9 cellular contexts compared by ENCODE assay signal in genomic region chr17:63433746-63434591, GRCh38. TPM values are rescaled to one million over a fixed set of nuclear protein-coding genes. Genes with fewer than 3 reads are reported as not detected.
A peak's percentile ranks its signal among the peaks of the same experiment; 100 is the strongest.
DNase-seq lines count a peak whose midpoint lies in the region; ATAC-seq and TF ChIP-seq lines count a peak whose summit lies in the region.
"Had no signal": no experiment of that assay in that cellular context is flagged by ENCODE, and none has a peak within 500 bp of the region (broad histone marks: within the 10 kb centered on the region; RNA-seq: fewer than 3 reads in every experiment).

No MANE protein-coding gene starts in this region.

- H3K27ac Mint-ChIP-seq in activated T-helper 1 cell treated with anti-CD3 and anti-CD28 coated beads, Interleukin-12 subunit alpha, Interleukin-12 subunit beta, Interleukin-2, Interleukin-4 antibody, amounts not matched to agents 30 ng/mL and 10 ng/mL and 1 ng/mL, durations not matched to agents 14 hours and 24 hours and 36 hours = peak overlapping the region; percentile 12
- H3K27ac Mint-ChIP-seq: activated naive CD4-positive, alpha-beta T cell treated with anti-CD3 and anti-CD28 coated beads, Interleukin-2, amount 50 U/mL, for 24 hours had no signal

- peak overlapping the region; percentile 47 to 89 (median 82) for H3K27ac ChIP-seq in stomach

- 39 to 57% (median 41%) methylated on average over 19 to 32 of the region's 32 CpGs for WGBS in stomach, 5 donors

- peaks cover 30% of the 10 kb centered on the region for H3K4me1 Mint-ChIP-seq in activated T-helper 1 cell treated with anti-CD3 and anti-CD28 coated beads, Interleukin-12 subunit alpha, Interleukin-12 subunit beta, Interleukin-2, Interleukin-4 antibody, amounts not matched to agents 30 ng/mL and 10 ng/mL and 1 ng/mL, durations not matched to agents 14 hours and 24 hours and 36 hours (ENCODE audit: low read depth)

- peaks cover 2% of the 10 kb centered on the region for H3K27me3 Mint-ChIP-seq in activated T-helper 1 cell treated with anti-CD3 and anti-CD28 coated beads, Interleukin-12 subunit alpha, Interleukin-12 subunit beta, Interleukin-2, Interleukin-4 antibody, amounts not matched to agents 30 ng/mL and 10 ng/mL and 1 ng/mL, durations not matched to agents 14 hours and 24 hours and 36 hours (ENCODE audit: insufficient read depth)
- H3K27me3 Mint-ChIP-seq: activated naive CD4-positive, alpha-beta T cell treated with anti-CD3 and anti-CD28 coated beads, Interleukin-2, amount 50 U/mL, for 24 hours had no signal

- TF ChIP-seq POLR2A in stomach (IDR thresholded peaks at IDR 0.05) = no peak

- no peak for TF ChIP-seq EP300 in stomach (IDR thresholded peaks at IDR 0.05)

- no peak for TF ChIP-seq CTCF in stomach (IDR thresholded peaks at IDR 0.05)

- H3K4me1 ChIP-seq in stomach = peaks cover 70 to 81% (median 80%) of the 10 kb centered on the region in 4 donors

- H3K36me3 ChIP-seq in stomach = peaks cover 0 to 7% (median 2%) of the 10 kb centered on the region in 4 donors

- intact Hi-C loops in activated T-helper 1 cell treated with anti-CD3 and anti-CD28 coated beads, Interleukin-12 subunit alpha, Interleukin-12 subunit beta, Interleukin-2, Interleukin-4 antibody, amounts not matched to agents 30 ng/mL and 10 ng/mL and 1 ng/mL, durations not matched to agents 14 hours and 24 hours and 36 hours (cut with micrococcal nuclease) = no loop called here
- intact Hi-C loops in left ventricle myocardium superior (cut with micrococcal nuclease) (no loop called here), stomach (cut with DNase I; ENCODE audit: low total_unique reads) (no loop called here)

- no peaks in the 10 kb centered on the region for H3K36me3 Mint-ChIP-seq in activated T-helper 1 cell treated with anti-CD3 and anti-CD28 coated beads, Interleukin-12 subunit alpha, Interleukin-12 subunit beta, Interleukin-2, Interleukin-4 antibody, amounts not matched to agents 30 ng/mL and 10 ng/mL and 1 ng/mL, durations not matched to agents 14 hours and 24 hours and 36 hours (ENCODE audit: low read depth)
- H3K36me3 Mint-ChIP-seq: activated naive CD4-positive, alpha-beta T cell treated with anti-CD3 and anti-CD28 coated beads, Interleukin-2, amount 50 U/mL, for 24 hours had no signal

- H3K9me3 ChIP-seq in stomach = no peaks in the 10 kb centered on the region

- ATAC-seq in left ventricle myocardium superior (peak; percentile 91), GM21367 (IDR thresholded peaks at IDR 0.05; ENCODE audit: unreplicated experiment) (no peak), GM19351 (IDR thresholded peaks at IDR 0.05; ENCODE audit: unreplicated experiment) (no peak), HG03442 (IDR thresholded peaks at IDR 0.05; ENCODE audit: unreplicated experiment) (no peak)

- DNase-seq in HS-5 (ENCODE audit: low read depth) (peak; percentile 82), left ventricle myocardium superior (peak; percentile 91), stomach (peak; percentile 87)
- DNase-seq in activated T-helper 1 cell treated with anti-CD3 and anti-CD28 coated beads, Interleukin-12 subunit alpha, Interleukin-12 subunit beta, Interleukin-2, Interleukin-4 antibody, amounts not matched to agents 30 ng/mL and 10 ng/mL and 1 ng/mL, durations not matched to agents 14 hours and 24 hours and 36 hours (ENCODE audit: low spot score) = no peak
- DNase-seq in stimulated activated CD4-positive, alpha-beta T cell treated with anti-CD3 and anti-CD28 coated beads, Interleukin-4, amount 100 ng/mL, for 4 hours = no peak

- H3K27me3 ChIP-seq in stomach = no peaks in the 10 kb centered on the region

- H3K4me3 ChIP-seq in stomach = no peak overlapping the region

- no peak overlapping the region for H3K4me3 Mint-ChIP-seq in activated T-helper 1 cell treated with anti-CD3 and anti-CD28 coated beads, Interleukin-12 subunit alpha, Interleukin-12 subunit beta, Interleukin-2, Interleukin-4 antibody, amounts not matched to agents 30 ng/mL and 10 ng/mL and 1 ng/mL, durations not matched to agents 14 hours and 24 hours and 36 hours
- H3K4me3 Mint-ChIP-seq: activated naive CD4-positive, alpha-beta T cell treated with anti-CD3 and anti-CD28 coated beads, Interleukin-2, amount 50 U/mL, for 24 hours had no signal

- H3K9me3 Mint-ChIP-seq in activated T-helper 1 cell treated with anti-CD3 and anti-CD28 coated beads, Interleukin-12 subunit alpha, Interleukin-12 subunit beta, Interleukin-2, Interleukin-4 antibody, amounts not matched to agents 30 ng/mL and 10 ng/mL and 1 ng/mL, durations not matched to agents 14 hours and 24 hours and 36 hours = no peaks in the 10 kb centered on the region
- H3K9me3 Mint-ChIP-seq: activated naive CD4-positive, alpha-beta T cell treated with anti-CD3 and anti-CD28 coated beads, Interleukin-2, amount 50 U/mL, for 24 hours had no signal

RNA-seq across cellular contexts. Expression of gene CYB561, which starts 12.1 kb away (rescaled TPM):
- 1.9 and 2.9 TPM in 2 replicates for total RNA-seq in activated T-helper 1 cell treated with anti-CD3 and anti-CD28 coated beads, Interleukin-12 subunit alpha, Interleukin-12 subunit beta, Interleukin-2, Interleukin-4 antibody, amounts not matched to agents 30 ng/mL and 10 ng/mL and 1 ng/mL, durations not matched to agents 14 hours and 24 hours and 36 hours
- total RNA-seq in left ventricle myocardium superior (14.7 TPM), stomach (100 to 1,000 TPM in 2 of 5 donors, 10 to 100 TPM in 3; 26.1 to 394 (median 97.1) TPM)
- polyA plus RNA-seq in stomach = 10 to 100 TPM; 10.8 to 27.4 (median 23.7) TPM

RNA-seq across cellular contexts. Expression of gene ACE, which starts 42.9 kb away (rescaled TPM):
- total RNA-seq in activated T-helper 1 cell treated with anti-CD3 and anti-CD28 coated beads, Interleukin-12 subunit alpha, Interleukin-12 subunit beta, Interleukin-2, Interleukin-4 antibody, amounts not matched to agents 30 ng/mL and 10 ng/mL and 1 ng/mL, durations not matched to agents 14 hours and 24 hours and 36 hours = 0.36 and 0.59 TPM in 2 replicates
- total RNA-seq in left ventricle myocardium superior (5.6 TPM), stomach (100 to 1,000 TPM in 1 of 5 donors, 10 to 100 TPM in 1, 1 to 10 TPM in 3; 3.6 to 232 (median 6.8) TPM)
- 1 to 10 TPM; 1.3 to 2.7 (median 2.6) TPM for polyA plus RNA-seq in stomach

Comparison
In these comparisons a context has a peak if more than half of its experiments do, and no peak if none do; other contexts are left out.
1. DNase-seq: peak in HS-5 (single experiment), left ventricle myocardium superior (single experiment) and stomach (single experiment); none in activated T-helper 1 cell treated with anti-CD3 and anti-CD28 coated beads, Interleukin-12 subunit alpha, Interleukin-12 subunit beta, Interleukin-2, Interleukin-4 antibody, amounts not matched to agents 30 ng/mL and 10 ng/mL and 1 ng/mL, durations not matched to agents 14 hours and 24 hours and 36 hours (single experiment) and stimulated activated CD4-positive, alpha-beta T cell treated with anti-CD3 and anti-CD28 coated beads, Interleukin-4, amount 100 ng/mL, for 4 hours (0 of 2).